Comparison of ENCODE assay signal across 10 cellular contexts in genomic region chr10:131972474-131973071, GRCh38. TPM values are rescaled to one million over a fixed set of nuclear protein-coding genes. Genes with fewer than 3 reads are reported as not detected.
A peak's percentile ranks its signal among the peaks of the same experiment; 100 is the strongest.
DNase-seq lines count a peak whose midpoint lies in the region; ATAC-seq, FAIRE-seq and TF ChIP-seq lines count a peak whose summit lies in the region.
"Had no signal": no experiment of that assay in that cellular context is flagged by ENCODE, and none has a peak within 500 bp of the region (broad histone marks: within the 10 kb centered on the region; RNA-seq: fewer than 3 reads in every experiment).

No MANE protein-coding gene starts in this region.

- peak; percentile 73 for ATAC-seq in stimulated activated naive CD8-positive, alpha-beta T cell treated with anti-CD3 and anti-CD28 coated beads, Interleukin-15, amount 100 ng/mL, for 72 hours
- no peak for ATAC-seq in GM18519 (IDR thresholded peaks at IDR 0.05; ENCODE audit: low FRiP score, unreplicated experiment)

- H3K4me3 ChIP-seq in right atrium auricular region: peak overlapping the region in 1 of 2 donors; percentile 1

- H3K27ac ChIP-seq in right atrium auricular region: peak overlapping the region; percentile 11 to 39

- H3K4me1 Mint-ChIP-seq in activated T-cell treated with anti-CD3 and anti-CD28 coated beads, Interleukin-2, amount 50 U/mL, for 24 hours (ENCODE audit: low read depth): peaks cover 72% of the 10 kb centered on the region
- peaks cover 76% of the 10 kb centered on the region for H3K4me1 Mint-ChIP-seq in stimulated activated naive CD8-positive, alpha-beta T cell treated with anti-CD3 and anti-CD28 coated beads, Interleukin-15, amount 100 ng/mL, for 72 hours

- no peaks in the 10 kb centered on the region for H3K27me3 ChIP-seq in right atrium auricular region
- H3K27me3 ChIP-seq: breast epithelium had no signal

- H3K9me3 Mint-ChIP-seq in activated T-cell treated with anti-CD3 and anti-CD28 coated beads, Interleukin-2, amount 50 U/mL, for 24 hours: no peaks in the 10 kb centered on the region
- H3K9me3 Mint-ChIP-seq in stimulated activated naive CD8-positive, alpha-beta T cell treated with anti-CD3 and anti-CD28 coated beads, Interleukin-15, amount 100 ng/mL, for 72 hours: no peaks in the 10 kb centered on the region

- H3K27ac Mint-ChIP-seq in activated T-cell treated with anti-CD3 and anti-CD28 coated beads, Interleukin-2, amount 50 U/mL, for 24 hours: peak overlapping the region; percentile 85
- H3K27ac Mint-ChIP-seq in stimulated activated naive CD8-positive, alpha-beta T cell treated with anti-CD3 and anti-CD28 coated beads, Interleukin-15, amount 100 ng/mL, for 72 hours: peak overlapping the region; percentile 88 to 96

- peak overlapping the region; percentile 68 for H3K4me3 Mint-ChIP-seq in activated T-cell treated with anti-CD3 and anti-CD28 coated beads, Interleukin-2, amount 50 U/mL, for 24 hours
- peak overlapping the region; percentile 74 to 86 for H3K4me3 Mint-ChIP-seq in stimulated activated naive CD8-positive, alpha-beta T cell treated with anti-CD3 and anti-CD28 coated beads, Interleukin-15, amount 100 ng/mL, for 72 hours

- DNase-seq in NCI-H2081 (lab: John Stamatoyannopoulos, UW): peak; percentile 47 to 70
- DNase-seq in NCI-H2081 treated with DMSO at 0.1 percent for 48 hours (lab: John Stamatoyannopoulos, UW): no peak
- DNase-seq in activated T-cell treated with anti-CD3 and anti-CD28 coated beads, Interleukin-2, amount 50 U/mL, for 24 hours: peak; percentile 57
- no peak for DNase-seq in right atrium auricular region (ENCODE audit: low spot score)
- DNase-seq in stimulated activated naive CD8-positive, alpha-beta T cell treated with anti-CD3 and anti-CD28 coated beads, Interleukin-15, amount 100 ng/mL, for 72 hours: peak in 1 of 2 donors; percentile 50
- no peak for DNase-seq in iPS-NIHi7 (ENCODE audit: extremely low spot score)
- DNase-seq in urothelium cell line (ENCODE audit: low spot score): no peak

- no peak for TF ChIP-seq CTCF in right atrium auricular region (IDR thresholded peaks at IDR 0.05)

- no peaks in the 10 kb centered on the region for H3K27me3 Mint-ChIP-seq in activated T-cell treated with anti-CD3 and anti-CD28 coated beads, Interleukin-2, amount 50 U/mL, for 24 hours
- no peaks in the 10 kb centered on the region for H3K27me3 Mint-ChIP-seq in stimulated activated naive CD8-positive, alpha-beta T cell treated with anti-CD3 and anti-CD28 coated beads, Interleukin-15, amount 100 ng/mL, for 72 hours

- H3K36me3 ChIP-seq in right atrium auricular region: peaks cover 39% of the 10 kb centered on the region

- peaks cover 71% of the 10 kb centered on the region for H3K36me3 Mint-ChIP-seq in activated T-cell treated with anti-CD3 and anti-CD28 coated beads, Interleukin-2, amount 50 U/mL, for 24 hours (ENCODE audit: low read depth)

- H3K4me1 ChIP-seq in right atrium auricular region: peaks cover 0 to 43% of the 10 kb centered on the region in 2 donors
- H3K4me1 ChIP-seq: breast epithelium had no signal

- H3K9me3 ChIP-seq in right atrium auricular region: no peaks in the 10 kb centered on the region
- H3K9me3 ChIP-seq: breast epithelium had no signal

- no peak for FAIRE-seq in urothelium cell line (lab: Jason Lieb, UNC)
- FAIRE-seq: A204.1 had no signal

RNA-seq across cellular contexts. Expression of gene BNIP3, which starts 9.2 kb away (rescaled TPM):
- total RNA-seq in right atrium auricular region: 100 to 1,000 TPM; 187 to 189 TPM

Comparison
In these comparisons a context has a peak if more than half of its experiments do, and no peak if none do; other contexts are left out.
1. DNase-seq: peak in NCI-H2081 (2 of 2) and activated T-cell treated with anti-CD3 and anti-CD28 coated beads, Interleukin-2, amount 50 U/mL, for 24 hours (single experiment); none in NCI-H2081 treated with DMSO at 0.1 percent for 48 hours (single experiment), right atrium auricular region (single experiment), iPS-NIHi7 (single experiment) and urothelium cell line (single experiment).